In genomic region chr18:39523281-39523680, GRCh38 we compare ENCODE assay signal across 1 cellular context.
TF ChIP-seq lines count a peak whose summit lies in the region.

No MANE protein-coding gene starts in this region.

TF ChIP-seq in HepG2, 621 proteins besides CTCF, POLR2A, EP300 and RAD21 (continued from another document):
- TF ChIP-seq AHDC1 (CRISPR knock-in tag; IDR thresholded peaks at IDR 0.05; ENCODE audit: borderline replicate concordance) (peak; percentile 43; the same call in 1 of the 2 replicates), MAFF (IDR thresholded peaks at IDR 0.05; ENCODE audit: low read depth, low read length) (0 out of 2 replicates have a peak, but pooled peaks have one; percentile 16), SOX13 (IDR thresholded peaks at IDR 0.05) (no peak), SOX13 (CRISPR knock-in tag; conservative IDR thresholded peaks at IDR 0.05 in 1 of 2, IDR thresholded peaks at IDR 0.05 in 1 of 2) (peak in 1 of 2 experiments; percentile 20; a peak in 1 of 4 replicates), CREB1 (IDR thresholded peaks at IDR 0.05) (peak; percentile 65), CREB1 (CRISPR knock-in tag; IDR thresholded peaks at IDR 0.05) (no peak), NR2F6 (IDR thresholded peaks at IDR 0.05) (peak; percentile 70; the same call in 1 of the 2 replicates), NR2F6 (CRISPR knock-in tag; IDR thresholded peaks at IDR 0.05) (peak; percentile 72; the same call in 1 of the 2 replicates), HOMEZ (CRISPR knock-in tag; IDR thresholded peaks at IDR 0.05; ENCODE audit: low read depth) (peak; percentile 85; the same call in 1 of the 2 replicates), ZNF503 (CRISPR knock-in tag; IDR thresholded peaks at IDR 0.05) (no peak), NR2F2 (IDR thresholded peaks at IDR 0.05; ENCODE audit: borderline replicate concordance, low read depth) (0 out of 2 replicates have a peak, but pooled peaks have one; percentile 49), RARA (CRISPR knock-in tag; IDR thresholded peaks at IDR 0.05) (peak; percentile 84), ARID5B (CRISPR knock-in tag; IDR thresholded peaks at IDR 0.05) (peak; percentile 55), ZNF713 (CRISPR knock-in tag; IDR thresholded peaks at IDR 0.05) (no peak), MTF2 (CRISPR knock-in tag; IDR thresholded peaks at IDR 0.05; ENCODE audit: borderline replicate concordance) (no peak), FOXO1 (CRISPR knock-in tag; IDR thresholded peaks at IDR 0.05) (peak; percentile 22; the same call in 1 of the 2 replicates), FOSL1 (CRISPR knock-in tag; IDR thresholded peaks at IDR 0.05; ENCODE audit: borderline replicate concordance) (peak; percentile 49; the same call in 1 of the 2 replicates), ZNF644 (CRISPR knock-in tag; IDR thresholded peaks at IDR 0.05; ENCODE audit: low read depth) (peak; percentile 97), HMG20A (CRISPR knock-in tag; IDR thresholded peaks at IDR 0.05; ENCODE audit: borderline replicate concordance) (peak; percentile 76; the same call in 1 of the 2 replicates), NR2F1 (CRISPR knock-in tag; IDR thresholded peaks at IDR 0.05) (peak; percentile 53 to 83; a peak in 3 of 4 replicates)
